8 cellular contexts compared by ENCODE assay signal in genomic region chr20:52242237-52243230, GRCh38. TPM values are rescaled to one million over a fixed set of nuclear protein-coding genes. Genes with fewer than 3 reads are reported as not detected.
DNase-seq lines count a peak whose midpoint lies in the region; ATAC-seq and TF ChIP-seq lines count a peak whose summit lies in the region.

No MANE protein-coding gene starts in this region.

- no peaks in the 10 kb centered on the region for H3K4me1 ChIP-seq in cardiac muscle cell (ENCODE audit: low read depth)

- no peak overlapping the region for H3K27ac ChIP-seq in cardiac muscle cell

- no peaks in the 10 kb centered on the region for H3K36me3 Mint-ChIP-seq in progenitor cell of endocrine pancreas (ENCODE audit: insufficient read depth)

- no peaks in the 10 kb centered on the region for H3K4me1 Mint-ChIP-seq in progenitor cell of endocrine pancreas (ENCODE audit: low read depth)

- no peaks in the 10 kb centered on the region for H3K9me3 Mint-ChIP-seq in progenitor cell of endocrine pancreas (ENCODE audit: low read depth)

- H3K9me3 ChIP-seq in cardiac muscle cell (ENCODE audit: low read depth): no peaks in the 10 kb centered on the region

- peak; percentile 33 for TF ChIP-seq CTCF in cardiac muscle cell (IDR thresholded peaks at IDR 0.05; ENCODE audit: low read depth, low read length)
- peak; percentile 82 for TF ChIP-seq CTCF in progenitor cell of endocrine pancreas (IDR thresholded peaks at IDR 0.05; ENCODE audit: unreplicated experiment)

- ATAC-seq in Right ventricle myocardium superior (ENCODE audit: poor library complexity) (no peak), GM19397 (IDR thresholded peaks at IDR 0.05; ENCODE audit: unreplicated experiment) (no peak)

- DNase-seq in cardiac muscle cell (ENCODE audit: low read depth in 1 of 2, low spot score in 1 of 2): peak; percentile 33 to 49
- DNase-seq in Right ventricle myocardium superior: no peak
- peak; percentile 14 for DNase-seq in NCI-H446 treated with DMSO at 0.1 percent for 48 hours (lab: John Stamatoyannopoulos, UW)
- DNase-seq in dermis blood vessel endothelial cell: peak; percentile 33
- no peak for DNase-seq in progenitor cell of endocrine pancreas (ENCODE audit: low spot score, unreplicated experiment)
- no peak for DNase-seq in activated CD4-positive, alpha-beta T cell treated with anti-CD3 and anti-CD28 coated beads for 48 hours
- no peak for DNase-seq in stimulated activated CD4-positive, alpha-beta T cell treated with anti-CD3 and anti-CD28 coated beads, Interleukin-2, amount 100 ng/mL, for 24 hours

- no peaks in the 10 kb centered on the region for H3K27me3 ChIP-seq in cardiac muscle cell

- no peaks in the 10 kb centered on the region for H3K36me3 ChIP-seq in cardiac muscle cell

- no peaks in the 10 kb centered on the region for H3K27me3 Mint-ChIP-seq in progenitor cell of endocrine pancreas

- intact Hi-C loops in Right ventricle myocardium superior (cut with DNase I): loop anchor here (10.0 kb wide), 1 partner anchor 1302 kb away; no protein-coding TSS in a partner anchor

- no peak overlapping the region for H3K27ac Mint-ChIP-seq in progenitor cell of endocrine pancreas

- no peak overlapping the region for H3K4me3 Mint-ChIP-seq in progenitor cell of endocrine pancreas (ENCODE audit: low read depth)

- H3K4me3 ChIP-seq in cardiac muscle cell: no peak overlapping the region

RNA-seq across cellular contexts. Expression of gene ZFP64, which starts 51.0 kb away (rescaled TPM):
- total RNA-seq in cardiac muscle cell (14.2 and 17.7 TPM in 2 replicates), Right ventricle myocardium superior (7.9 TPM), dermis blood vessel endothelial cell (48.2 and 50.2 TPM in 2 replicates), progenitor cell of endocrine pancreas (25.2 and 26.9 TPM in 2 replicates)
- 9.6 and 17.2 TPM in 2 replicates for polyA plus RNA-seq in cardiac muscle cell

Comparison
In these comparisons a context has a peak if more than half of its experiments do, and no peak if none do; other contexts are left out.
1. DNase-seq: peak in cardiac muscle cell (2 of 2), NCI-H446 treated with DMSO at 0.1 percent for 48 hours (single experiment) and dermis blood vessel endothelial cell (single experiment); none in Right ventricle myocardium superior (single experiment), progenitor cell of endocrine pancreas (single experiment), activated CD4-positive, alpha-beta T cell treated with anti-CD3 and anti-CD28 coated beads for 48 hours (single experiment) and stimulated activated CD4-positive, alpha-beta T cell treated with anti-CD3 and anti-CD28 coated beads, Interleukin-2, amount 100 ng/mL, for 24 hours (0 of 2).